Comparison of ENCODE assay signal across 20 cellular contexts in genomic region chr4:7787067-7787466, GRCh38.
DNase-seq lines count a peak whose midpoint lies in the region; ATAC-seq and TF ChIP-seq lines count a peak whose summit lies in the region.
"Had no signal": no experiment of that assay in that cellular context is flagged by ENCODE, and none has a peak within 500 bp of the region (broad histone marks: within the 10 kb centered on the region; RNA-seq: fewer than 3 reads in every experiment).

No MANE protein-coding gene starts in this region.

- DNase-seq in HFFc6 (no peak), WTC11 (ENCODE audit: low spot score) (no peak), glutamatergic neuron (no peak), posterior vena cava (ENCODE audit: low spot score) (peak; percentile 43), NCI-H187 treated with DMSO at 0.1 percent for 48 hours (lab: John Stamatoyannopoulos, UW) (no peak)
- DNase-seq: CD4-positive, alpha-beta memory T cell; DND-41; H7; KG1; NCI-H1092 treated with DMSO at 0.1 percent for 48 hours; NCI-H1436 treated with DMSO at 0.1 percent for 48 hours; NCI-H2029 treated with DMSO at 0.1 percent for 48 hours; NCI-H226; NCI-H510A treated with DMSO at 0.1 percent for 48 hours; NCI-H774; NK-92 treated with Interleukin-12 subunit alpha and Interleukin-12 subunit beta, amount 100 ng/mL, for 24 hours had no signal

- intact Hi-C loops in posterior vena cava (cut with DNase I): loop anchor here in 1 of 2 donors (1.0 kb wide), 1 partner anchor 33 kb away; no protein-coding TSS in a partner anchor

- H3K36me3 Mint-ChIP-seq in HFFc6 (ENCODE audit: low read depth): peaks cover 54% of the 10 kb centered on the region
- peaks cover 7% of the 10 kb centered on the region; the same call in 1 of the 2 replicates for H3K36me3 Mint-ChIP-seq in WTC11
- peaks cover 13% of the 10 kb centered on the region for H3K36me3 Mint-ChIP-seq in glutamatergic neuron (ENCODE audit: unreplicated experiment)
- peaks cover 67% of the 10 kb centered on the region for H3K36me3 Mint-ChIP-seq in activated T-helper 17 cell treated with anti-CD3 and anti-CD28 coated beads, Interleukin-2, amount 50 U/mL, for 72 hours (ENCODE audit: low read depth)

- POLR2A ChIA-PET in WTC11 (lab: Charles Lee): no interaction called here

- H3K4me1 Mint-ChIP-seq in HFFc6 (ENCODE audit: low read depth) (peaks cover 45% of the 10 kb centered on the region), WTC11 (no peaks in the 10 kb centered on the region), glutamatergic neuron (ENCODE audit: low read depth, unreplicated experiment) (peaks cover 38% of the 10 kb centered on the region)
- H3K4me1 Mint-ChIP-seq in activated T-helper 17 cell treated with anti-CD3 and anti-CD28 coated beads, Interleukin-2, amount 50 U/mL, for 72 hours: peaks cover 17% of the 10 kb centered on the region

- CTCF ChIA-PET in WTC11 (lab: Charles Lee): interaction anchor here (2.0 kb wide), 1 partner anchor 15 kb away, joined by 6 read pairs; no protein-coding TSS in a partner anchor

- H3K27ac Mint-ChIP-seq in HFFc6 (peak overlapping the region; percentile 40), WTC11 (peak overlapping the region; percentile 63; the same call in 1 of the 2 replicates), glutamatergic neuron (ENCODE audit: unreplicated experiment) (peak overlapping the region; percentile 52)
- H3K27ac Mint-ChIP-seq in activated T-helper 17 cell treated with anti-CD3 and anti-CD28 coated beads, Interleukin-2, amount 50 U/mL, for 72 hours: no peak overlapping the region
- H3K27ac Mint-ChIP-seq: CD4-positive, alpha-beta memory T cell had no signal

- H3K27me3 Mint-ChIP-seq in HFFc6 (ENCODE audit: insufficient read depth) (peaks cover 8% of the 10 kb centered on the region; the same call in 1 of the 2 replicates), WTC11 (ENCODE audit: low read depth) (no peaks in the 10 kb centered on the region; the same call in 1 of the 2 replicates), glutamatergic neuron (ENCODE audit: unreplicated experiment) (peaks cover 40% of the 10 kb centered on the region)
- H3K27me3 Mint-ChIP-seq in activated T-helper 17 cell treated with anti-CD3 and anti-CD28 coated beads, Interleukin-2, amount 50 U/mL, for 72 hours: no peaks in the 10 kb centered on the region
- H3K27me3 Mint-ChIP-seq: CD4-positive, alpha-beta memory T cell had no signal

- H3K9me3 Mint-ChIP-seq in HFFc6: no peaks in the 10 kb centered on the region
- no peaks in the 10 kb centered on the region for H3K9me3 Mint-ChIP-seq in WTC11
- peaks cover 46% of the 10 kb centered on the region for H3K9me3 Mint-ChIP-seq in glutamatergic neuron (ENCODE audit: unreplicated experiment)
- no peaks in the 10 kb centered on the region for H3K9me3 Mint-ChIP-seq in activated T-helper 17 cell treated with anti-CD3 and anti-CD28 coated beads, Interleukin-2, amount 50 U/mL, for 72 hours
- H3K9me3 Mint-ChIP-seq: CD4-positive, alpha-beta memory T cell had no signal

- H3K4me3 Mint-ChIP-seq in HFFc6 (no peak overlapping the region), WTC11 (no peak overlapping the region), glutamatergic neuron (ENCODE audit: unreplicated experiment) (no peak overlapping the region)
- no peak overlapping the region for H3K4me3 Mint-ChIP-seq in activated T-helper 17 cell treated with anti-CD3 and anti-CD28 coated beads, Interleukin-2, amount 50 U/mL, for 72 hours
- H3K4me3 Mint-ChIP-seq: CD4-positive, alpha-beta memory T cell had no signal

- TF ChIP-seq CTCF in HFFc6 (IDR thresholded peaks at IDR 0.05): no peak
- no peak for TF ChIP-seq CTCF in WTC11 (IDR thresholded peaks at IDR 0.05)
- no peak for TF ChIP-seq CTCF in glutamatergic neuron (IDR thresholded peaks at IDR 0.05; ENCODE audit: partially characterized antibody, unreplicated experiment)

- ATAC-seq in WTC11: no peak
- no peak for ATAC-seq in activated T-helper 17 cell treated with anti-CD3 and anti-CD28 coated beads, Interleukin-2, amount 50 U/mL, for 72 hours (replicated peaks)
- no peak for ATAC-seq in GM18867 (IDR thresholded peaks at IDR 0.05; ENCODE audit: unreplicated experiment)
- ATAC-seq: A549, GM12878 had no signal

TF ChIP-seq in WTC11, 78 proteins besides CTCF, POLR2A, EP300 and RAD21:
- TF ChIP-seq ATF1 (CRISPR knock-in tag; IDR thresholded peaks at IDR 0.05) (no peak), CREM (CRISPR knock-in tag; IDR thresholded peaks at IDR 0.05) (no peak)
